ENCODE assay signal across 1 cellular context in genomic region chr5:107571621-107572489, GRCh38.
TF ChIP-seq lines count a peak whose summit lies in the region.

No MANE protein-coding gene starts in this region.

TF ChIP-seq in K562, 482 proteins besides CTCF, POLR2A, EP300 and RAD21 (continued from another document):
- TF ChIP-seq USF2 (CRISPR knock-in tag; IDR thresholded peaks at IDR 0.05): no peak
- no peak for TF ChIP-seq TGIF2 (CRISPR knock-in tag; IDR thresholded peaks at IDR 0.05)
- TF ChIP-seq NR2C2 (CRISPR knock-in tag; IDR thresholded peaks at IDR 0.05): no peak
- no peak for TF ChIP-seq NR2C2 (tag; IDR thresholded peaks at IDR 0.05)
- TF ChIP-seq CREBBP (IDR thresholded peaks at IDR 0.05; ENCODE audit: low read depth, low read length): no peak
- no peak for TF ChIP-seq MCM2 (IDR thresholded peaks at IDR 0.05; ENCODE audit: low read depth)
- no peak for TF ChIP-seq ZNF24 (IDR thresholded peaks at IDR 0.05)
- no peak for TF ChIP-seq ZNF23 (CRISPR knock-in tag; IDR thresholded peaks at IDR 0.05)
TF ChIP-seq in K562: peak in this region for 4.
